ENCODE assay signal across 8 cellular contexts in genomic region chr5:127947886-127948285, GRCh38.
"Had no signal": no experiment of that assay in that cellular context is flagged by ENCODE, and none has a peak within 500 bp of the region (broad histone marks: within the 10 kb centered on the region; RNA-seq: fewer than 3 reads in every experiment).

No MANE protein-coding gene starts in this region.

- H3K27ac ChIP-seq: GM23248 had no signal

- DNase-seq: GM23248, GOT3, H7, H9, HCEC 1CT, HFFc6 had no signal

- H3K9me3 ChIP-seq: HAP-1 had no signal

- H3K36me3 ChIP-seq: HAP-1 had no signal

- H3K4me1 ChIP-seq: HAP-1 had no signal

- H3K4me3 ChIP-seq: GM23248, GM23338, HAP-1 had no signal
